ENCODE assay signal across 1 cellular context in genomic region chr16:83926726-83927397, GRCh38.
TF ChIP-seq lines count a peak whose summit lies in the region.

No MANE protein-coding gene starts in this region.

TF ChIP-seq in SK-N-SH treated with all-trans-retinoic acid at 6 μM for 48 hours, 23 proteins besides CTCF, POLR2A, EP300 and RAD21 (continued from another document):
- TF ChIP-seq, protein P1, sequence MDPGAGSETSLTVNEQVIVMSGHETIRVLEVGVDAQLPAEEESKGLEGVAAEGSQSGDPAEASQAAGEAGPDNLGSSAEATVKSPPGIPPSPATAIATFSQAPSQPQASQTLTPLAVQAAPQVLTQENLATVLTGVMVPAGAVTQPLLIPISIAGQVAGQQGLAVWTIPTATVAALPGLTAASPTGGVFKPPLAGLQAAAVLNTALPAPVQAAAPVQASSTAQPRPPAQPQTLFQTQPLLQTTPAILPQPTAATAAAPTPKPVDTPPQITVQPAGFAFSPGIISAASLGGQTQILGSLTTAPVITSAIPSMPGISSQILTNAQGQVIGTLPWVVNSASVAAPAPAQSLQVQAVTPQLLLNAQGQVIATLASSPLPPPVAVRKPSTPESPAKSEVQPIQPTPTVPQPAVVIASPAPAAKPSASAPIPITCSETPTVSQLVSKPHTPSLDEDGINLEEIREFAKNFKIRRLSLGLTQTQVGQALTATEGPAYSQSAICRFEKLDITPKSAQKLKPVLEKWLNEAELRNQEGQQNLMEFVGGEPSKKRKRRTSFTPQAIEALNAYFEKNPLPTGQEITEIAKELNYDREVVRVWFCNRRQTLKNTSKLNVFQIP (CRISPR knock-in tag; IDR thresholded peaks at IDR 0.05; ENCODE audit: borderline replicate concordance, low read depth) = no peak
- TF ChIP-seq BACH2 (CRISPR knock-in tag; IDR thresholded peaks at IDR 0.05; ENCODE audit: borderline replicate concordance) = no peak
- TF ChIP-seq ZC3H10 (CRISPR knock-in tag; IDR thresholded peaks at IDR 0.05) = no peak
- TF ChIP-seq ZFP30 (CRISPR knock-in tag; IDR thresholded peaks at IDR 0.05) = no peak
- TF ChIP-seq ARNTL (CRISPR knock-in tag; IDR thresholded peaks at IDR 0.05; ENCODE audit: borderline replicate concordance, low read depth) = no peak
- no peak for TF ChIP-seq ESRRG (CRISPR knock-in tag; IDR thresholded peaks at IDR 0.05)
- no peak for TF ChIP-seq PPARA (CRISPR knock-in tag; IDR thresholded peaks at IDR 0.05; ENCODE audit: borderline replicate concordance)
- no peak for TF ChIP-seq PATZ1 (CRISPR knock-in tag; IDR thresholded peaks at IDR 0.05; ENCODE audit: borderline replicate concordance)
- no peak for TF ChIP-seq ZNF70 (CRISPR knock-in tag; IDR thresholded peaks at IDR 0.05)
TF ChIP-seq in SK-N-SH treated with all-trans-retinoic acid at 6 μM for 48 hours: peak in this region for 0.
